Comparison of ENCODE assay signal across 8 cellular contexts in genomic region chr15:90529369-90530249, GRCh38. TPM values are rescaled to one million over a fixed set of nuclear protein-coding genes. Genes with fewer than 3 reads are reported as not detected.
DNase-seq lines count a peak whose midpoint lies in the region; ATAC-seq and TF ChIP-seq lines count a peak whose summit lies in the region.

Gene CRTC3, plus strand, starts transcription at chr15:90529923. Its CDS starts 149 bp downstream, at chr15:90530072.

- H3K9ac ChIP-seq in SK-N-MC (ENCODE audit: insufficient read length): peak within 1 kb of the TSS; percentile 81

- no peak for TF ChIP-seq EP300 in ovary (IDR thresholded peaks at IDR 0.05)

- WGBS in ovary, 3 donors: 0 to 1% (median 1%) methylated on average over 71 to 101 of the region's 104 CpGs

- H3K9me3 Mint-ChIP-seq in CD8-positive, alpha-beta memory T cell: no peaks in the 10 kb centered on the region
- peaks cover 0 to 4% of the 10 kb centered on the region in 2 donors for H3K9me3 Mint-ChIP-seq in activated naive CD4-positive, alpha-beta T cell treated with anti-CD3 and anti-CD28 coated beads, Interleukin-2, amount 50 U/mL, for 72 hours

- DNase-seq in CD8-positive, alpha-beta memory T cell: peak; percentile 38 to 67 (median 52)
- DNase-seq in SK-N-MC (ENCODE audit: low read depth, low spot score) (no peak), head of caudate nucleus (peak in 40 of 42 donors; percentile 38 to 80 (median 63)), ovary (peak; percentile 56 to 76 (median 68)), uterus (peak; percentile 40 to 63)
- DNase-seq in activated naive CD4-positive, alpha-beta T cell treated with anti-CD3 and anti-CD28 coated beads, Interleukin-2, amount 50 U/mL, for 72 hours (ENCODE audit: low spot score in 2 of 2): peak; percentile 65 to 72

- TF ChIP-seq POLR2A in ovary (IDR thresholded peaks at IDR 0.05) (peak; percentile 62), uterus (IDR thresholded peaks at IDR 0.05) (peak; percentile 60 to 80)

- H3K27me3 Mint-ChIP-seq in CD8-positive, alpha-beta memory T cell: no peaks in the 10 kb centered on the region

- peak; percentile 81 for ATAC-seq in GM19395 (IDR thresholded peaks at IDR 0.05; ENCODE audit: unreplicated experiment)
- peak; percentile 60 for ATAC-seq in HG03520 (IDR thresholded peaks at IDR 0.05; ENCODE audit: unreplicated experiment)
- peak; percentile 88 for ATAC-seq in activated naive CD4-positive, alpha-beta T cell treated with anti-CD3 and anti-CD28 coated beads, Interleukin-2, amount 50 U/mL, for 72 hours

- H3K27me3 ChIP-seq in CD8-positive, alpha-beta memory T cell (ENCODE audit: insufficient read depth, low read length, poor library complexity, severe bottlenecking): no peaks in the 10 kb centered on the region
- H3K27me3 ChIP-seq in ovary (no peaks in the 10 kb centered on the region), uterus (no peaks in the 10 kb centered on the region)

- peak within 1 kb of the TSS; percentile 61 for H3K27ac ChIP-seq in CD8-positive, alpha-beta memory T cell (ENCODE audit: low read depth, low read length)
- no peak within 1 kb of the TSS for H3K27ac ChIP-seq in SK-N-MC
- H3K27ac ChIP-seq in ovary: peak within 1 kb of the TSS; percentile 97 to 99
- peak within 1 kb of the TSS; percentile 97 to 98 for H3K27ac ChIP-seq in uterus

- H3K9me3 ChIP-seq in CD8-positive, alpha-beta memory T cell (ENCODE audit: low read length): no peaks in the 10 kb centered on the region
- H3K9me3 ChIP-seq in SK-N-MC (ENCODE audit: low read depth, low read length) (no peaks in the 10 kb centered on the region), ovary (no peaks in the 10 kb centered on the region), uterus (no peaks in the 10 kb centered on the region)

- CTCF ChIA-PET in CD8-positive, alpha-beta memory T cell (lab: Charles Lee): interaction anchor here (0.6 to 2.1 kb wide), 3 partner anchors 26 to 74 kb away, joined by 3 to 7 read pairs (median 7); no protein-coding TSS in a partner anchor

- no peak for TF ChIP-seq CTCF in ovary (IDR thresholded peaks at IDR 0.05)
- TF ChIP-seq CTCF in uterus (IDR thresholded peaks at IDR 0.05): peak in 1 of 4 experiments; percentile 1

- peak within 1 kb of the TSS; percentile 62 to 97 (median 87) for H3K27ac Mint-ChIP-seq in CD8-positive, alpha-beta memory T cell
- H3K27ac Mint-ChIP-seq in activated naive CD4-positive, alpha-beta T cell treated with anti-CD3 and anti-CD28 coated beads, Interleukin-2, amount 50 U/mL, for 72 hours: peak within 1 kb of the TSS; percentile 87 to 97

- intact Hi-C loops in head of caudate nucleus (cut with DNase I) (loop anchor here (5.0 kb wide), 1 partner anchor 68 kb away; no protein-coding TSS in a partner anchor), ovary (cut with DNase I) (loop anchor here in 3 of 4 donors (10.0 kb wide), 2 partner anchors 75 to 85 kb away; no protein-coding TSS in a partner anchor), uterus (cut with DNase I; ENCODE audit: low total_unique reads) (no loop called here)

- H3K36me3 ChIP-seq in CD8-positive, alpha-beta memory T cell (ENCODE audit: insufficient read depth, low read length): no peaks in the 10 kb centered on the region
- H3K36me3 ChIP-seq in SK-N-MC (ENCODE audit: insufficient read depth, low read length): no peaks in the 10 kb centered on the region
- no peaks in the 10 kb centered on the region for H3K36me3 ChIP-seq in ovary
- no peaks in the 10 kb centered on the region for H3K36me3 ChIP-seq in uterus

- peaks cover 0 to 8% (median 0%) of the 10 kb centered on the region in 3 donors for H3K36me3 Mint-ChIP-seq in CD8-positive, alpha-beta memory T cell
- peaks cover 7 to 14% of the 10 kb centered on the region in 2 donors for H3K36me3 Mint-ChIP-seq in activated naive CD4-positive, alpha-beta T cell treated with anti-CD3 and anti-CD28 coated beads, Interleukin-2, amount 50 U/mL, for 72 hours

- peaks cover 35% of the 10 kb centered on the region for H3K4me1 ChIP-seq in CD8-positive, alpha-beta memory T cell (ENCODE audit: insufficient read depth, low read length)
- H3K4me1 ChIP-seq in ovary (ENCODE audit: insufficient read depth) (peaks cover 17% of the 10 kb centered on the region), uterus (peaks cover 0 to 5% of the 10 kb centered on the region in 2 donors)

- POLR2A ChIA-PET in CD8-positive, alpha-beta memory T cell (lab: Charles Lee): interaction anchor here (0.6 to 2.5 kb wide), 5 partner anchors 10 to 163 kb away, joined by 3 to 15 read pairs (median 5); partner anchors contain the start of gene IQGAP1

- peak within 1 kb of the TSS; percentile 80 for H3K4me3 ChIP-seq in CD8-positive, alpha-beta memory T cell (ENCODE audit: low read length)
- H3K4me3 ChIP-seq in SK-N-MC (peak within 1 kb of the TSS; percentile 96), ovary (peak within 1 kb of the TSS; percentile 89), uterus (peak within 1 kb of the TSS; percentile 45 to 92)

- H3K4me3 Mint-ChIP-seq in CD8-positive, alpha-beta memory T cell: peak within 1 kb of the TSS; percentile 86 to 97 (median 92)

- peaks cover 36 to 49% (median 44%) of the 10 kb centered on the region in 3 donors for H3K4me1 Mint-ChIP-seq in CD8-positive, alpha-beta memory T cell

RNA-seq across cellular contexts. Expression of gene CRTC3, which starts in this region (rescaled TPM):
- total RNA-seq in CD8-positive, alpha-beta memory T cell: 10 to 100 TPM; 25.5 to 26.7 TPM
- polyA plus RNA-seq in CD8-positive, alpha-beta memory T cell: 34.2 TPM
- total RNA-seq in activated naive CD4-positive, alpha-beta T cell treated with anti-CD3 and anti-CD28 coated beads, Interleukin-2, amount 50 U/mL, for 72 hours: 10 to 100 TPM; 41.8 to 58.1 TPM
- total RNA-seq in ovary (100 to 1,000 TPM in 1 of 7 donors, 10 to 100 TPM in 6; 36.9 to 106 (median 85.4) TPM), uterus (10 to 100 TPM; 18.4 to 89.4 (median 40.9) TPM)
- 10 to 100 TPM; 43.4 to 86.7 TPM for polyA plus RNA-seq in ovary
